Comparison of ENCODE assay signal across 9 cellular contexts in genomic region chr19:13060233-13060963, GRCh38. TPM values are rescaled to one million over a fixed set of nuclear protein-coding genes. Genes with fewer than 3 reads are reported as not detected.
A peak's percentile ranks its signal among the peaks of the same experiment; 100 is the strongest.
DNase-seq lines count a peak whose midpoint lies in the region; ATAC-seq and TF ChIP-seq lines count a peak whose summit lies in the region.
"Had no signal": no experiment of that assay in that cellular context is flagged by ENCODE, and none has a peak within 500 bp of the region (broad histone marks: within the 10 kb centered on the region; RNA-seq: fewer than 3 reads in every experiment).

No MANE protein-coding gene starts in this region.

- no peaks in the 10 kb centered on the region for H3K36me3 ChIP-seq in thoracic aorta
- H3K36me3 ChIP-seq: cardiac muscle cell had no signal

- peaks cover 14% of the 10 kb centered on the region for H3K27me3 Mint-ChIP-seq in activated naive CD8-positive, alpha-beta T cell treated with anti-CD3 and anti-CD28 coated beads, Interleukin-2, amount 50 U/mL, for 24 hours

- no peaks in the 10 kb centered on the region for H3K36me3 Mint-ChIP-seq in activated naive CD8-positive, alpha-beta T cell treated with anti-CD3 and anti-CD28 coated beads, Interleukin-2, amount 50 U/mL, for 24 hours (ENCODE audit: low read depth)

- peaks cover 90 to 99% of the 10 kb centered on the region in 2 donors for H3K4me1 ChIP-seq in thoracic aorta (ENCODE audit: control insufficient read depth in 1 of 2, low read depth in 2 of 2)

- DNase-seq in DMS 273 (lab: John Stamatoyannopoulos, UW; ENCODE audit: unreplicated experiment) (peak; percentile 37), DMS 273 treated with DMSO at 0.1 percent for 48 hours (lab: John Stamatoyannopoulos, UW) (no peak), thoracic aorta (ENCODE audit: low spot score) (no peak), dermis blood vessel endothelial cell (no peak), kidney tubule cell (ENCODE audit: low spot score) (no peak)
- DNase-seq in activated naive CD8-positive, alpha-beta T cell treated with anti-CD3 and anti-CD28 coated beads, Interleukin-2, amount 50 U/mL, for 24 hours: no peak

- H3K4me3 Mint-ChIP-seq in activated naive CD8-positive, alpha-beta T cell treated with anti-CD3 and anti-CD28 coated beads, Interleukin-2, amount 50 U/mL, for 24 hours: peak overlapping the region; percentile 69

- no peak overlapping the region for H3K27ac Mint-ChIP-seq in activated naive CD8-positive, alpha-beta T cell treated with anti-CD3 and anti-CD28 coated beads, Interleukin-2, amount 50 U/mL, for 24 hours

- peaks cover 2% of the 10 kb centered on the region for H3K9me3 ChIP-seq in iPS-18c (ENCODE audit: control insufficient read depth, insufficient read depth, low read length)
- H3K9me3 ChIP-seq in thoracic aorta: no peaks in the 10 kb centered on the region

- H3K27me3 ChIP-seq in thoracic aorta (replicated peaks; ENCODE audit: insufficient read depth): no peaks in the 10 kb centered on the region

- H3K4me1 Mint-ChIP-seq in activated naive CD8-positive, alpha-beta T cell treated with anti-CD3 and anti-CD28 coated beads, Interleukin-2, amount 50 U/mL, for 24 hours: peaks cover 5% of the 10 kb centered on the region

- peak overlapping the region; percentile 99 to 100 for H3K27ac ChIP-seq in thoracic aorta
- H3K27ac ChIP-seq: cardiac muscle cell had no signal

- H3K4me3 ChIP-seq in iPS-18c (ENCODE audit: insufficient read depth, low read depth, low read length) (peak overlapping the region; percentile 53; the same call in 1 of the 2 replicates), thoracic aorta (peak overlapping the region; percentile 76)

- no peak for TF ChIP-seq CTCF in thoracic aorta (IDR thresholded peaks at IDR 0.05)

- H3K9me3 Mint-ChIP-seq in activated naive CD8-positive, alpha-beta T cell treated with anti-CD3 and anti-CD28 coated beads, Interleukin-2, amount 50 U/mL, for 24 hours: no peaks in the 10 kb centered on the region

- no peak for ATAC-seq in activated naive CD8-positive, alpha-beta T cell treated with anti-CD3 and anti-CD28 coated beads, Interleukin-2, amount 50 U/mL, for 24 hours
- ATAC-seq in thoracic aorta (ENCODE audit: insufficient number of reproducible peaks, low FRiP score, low read depth) (no peak), HG03108 (IDR thresholded peaks at IDR 0.05; ENCODE audit: unreplicated experiment) (no peak)

RNA-seq across cellular contexts. Expression of gene LYL1, which starts 42.3 kb away (rescaled TPM):
- 10 to 100 TPM; 10.6 to 36.1 TPM for total RNA-seq in thoracic aorta
- 51.8 and 55.0 TPM in 2 replicates for total RNA-seq in dermis blood vessel endothelial cell

RNA-seq across cellular contexts. Expression of gene TRMT1, which starts 56.1 kb away (rescaled TPM):
- total RNA-seq in thoracic aorta (10 to 100 TPM; 35.3 to 52.3 TPM), dermis blood vessel endothelial cell (44.7 and 47.0 TPM in 2 replicates)

RNA-seq across cellular contexts. Expression of gene NACC1, which starts 57.7 kb away (rescaled TPM):
- total RNA-seq in thoracic aorta: 10 to 100 TPM; 27.2 to 28.8 TPM
- 35.9 and 136 TPM in 2 replicates for total RNA-seq in dermis blood vessel endothelial cell
